ENCODE assay signal across 8 cellular contexts in the genomic region with DNA sequence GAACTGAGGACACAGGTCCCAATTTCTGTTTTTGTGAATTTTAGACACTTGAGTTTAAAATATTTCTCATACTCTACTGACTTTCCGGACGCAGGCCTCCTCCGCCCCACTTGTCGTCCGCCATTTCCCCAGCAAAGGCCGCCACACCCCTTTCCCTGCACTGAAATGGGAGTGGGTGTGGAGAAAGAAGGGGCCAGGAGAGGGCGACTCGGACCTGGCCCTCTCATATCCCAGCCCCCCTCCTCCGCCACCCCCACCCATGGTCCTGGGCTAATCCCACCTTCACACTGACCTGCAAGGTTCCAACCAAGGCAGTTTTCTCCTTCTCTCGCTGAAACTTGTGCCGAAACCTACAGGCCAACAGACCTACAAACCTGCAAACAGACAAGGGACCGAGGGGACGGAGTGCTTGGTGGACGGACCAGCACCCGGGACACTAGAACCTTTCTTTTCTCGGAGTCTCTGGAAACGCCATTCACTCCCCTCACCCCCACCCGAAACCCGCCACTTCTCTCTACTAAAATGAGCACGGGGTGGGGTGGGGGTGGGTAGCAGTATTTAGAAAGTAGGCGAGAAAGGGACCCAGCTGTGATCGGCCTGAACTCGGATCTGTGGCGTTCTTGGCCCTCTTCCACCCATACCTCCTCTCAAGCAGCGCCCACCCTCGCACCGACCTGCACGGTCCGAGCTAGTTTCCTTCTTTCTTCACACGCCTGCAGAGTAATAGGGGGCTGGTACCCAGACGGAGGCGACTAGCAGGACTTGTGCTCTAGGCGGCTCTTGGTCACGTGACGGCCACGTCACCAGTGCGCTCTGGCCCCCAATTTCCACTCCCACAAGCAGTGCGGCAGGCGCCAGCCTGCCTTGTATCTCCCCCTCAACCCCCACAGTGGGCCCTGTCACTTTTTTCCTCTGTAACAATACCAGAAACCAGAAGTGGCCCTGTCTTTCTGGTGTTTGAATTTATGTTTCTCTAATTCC. TPM values are rescaled to one million over a fixed set of nuclear protein-coding genes. Genes with fewer than 3 reads are reported as not detected.
DNase-seq lines count a peak whose midpoint lies in the region; ATAC-seq and TF ChIP-seq lines count a peak whose summit lies in the region.

A gene (minus strand): TSS at position 790 of the 981 bp plus-strand sequence. CDS start 1,380 bp downstream, outside the sequence.

- ATAC-seq in activated naive CD8-positive, alpha-beta T cell treated with anti-CD3 and anti-CD28 coated beads, Interleukin-2, amount 10 ng/mL, durations not matched to agents 7 days and 5 days (ENCODE audit: low read depth), result peak; percentile 89
- peak; percentile 90 to 98 (median 95) for ATAC-seq in heart right ventricle

- H2AFZ ChIP-seq in MM.1S (ENCODE audit: low read length) (peak within 1 kb of the TSS; percentile 65), SK-N-SH (ENCODE audit: low read depth) (peak within 1 kb of the TSS; percentile 89)

- TF ChIP-seq CTCF in GM06990 (IDR thresholded peaks at IDR 0.05; ENCODE audit: insufficient read depth, low read length, poor library complexity, severe bottlenecking) (peak; percentile 43), MM.1S (IDR thresholded peaks at IDR 0.05; ENCODE audit: low read length) (peak; percentile 38), SK-N-SH (IDR thresholded peaks at IDR 0.05) (peak; percentile 53), heart right ventricle (IDR thresholded peaks at IDR 0.05) (peak; percentile 12 to 66 (median 47)), progenitor cell of endocrine pancreas (IDR thresholded peaks at IDR 0.05; ENCODE audit: unreplicated experiment) (peak; percentile 54)

- TF ChIP-seq EP300 in SK-N-SH (IDR thresholded peaks at IDR 0.05; ENCODE audit: borderline replicate concordance in 1 of 2, low read depth in 1 of 2, low read length in 1 of 2), result no peak

- H3K4me3 Mint-ChIP-seq in activated naive CD8-positive, alpha-beta T cell treated with anti-CD3 and anti-CD28 coated beads, Interleukin-2, amount 10 ng/mL, durations not matched to agents 7 days and 5 days, result peak within 1 kb of the TSS; percentile 91
- peak within 1 kb of the TSS; percentile 90 for H3K4me3 Mint-ChIP-seq in progenitor cell of endocrine pancreas (ENCODE audit: low read depth)

- H3K36me3 ChIP-seq in GM06990 (ENCODE audit: control insufficient read depth, insufficient read depth, low read length) (no peaks in the 10 kb centered on the region), HAP-1 (replicated peaks) (peaks cover 5% of the 10 kb centered on the region), MM.1S (replicated peaks; ENCODE audit: insufficient read depth, low read length) (no peaks in the 10 kb centered on the region), SK-N-SH (replicated peaks in 1 of 2; ENCODE audit: control insufficient read depth in 1 of 2, insufficient read depth in 2 of 2, low read length in 1 of 2) (peaks cover 0 to 2% of the 10 kb centered on the region in 2 experiments), heart right ventricle (no peaks in the 10 kb centered on the region), urinary bladder (ENCODE audit: insufficient read depth) (no peaks in the 10 kb centered on the region)

- H3K4me3 ChIP-seq in GM06990 (replicated peaks; ENCODE audit: low read depth, low read length) (peak within 1 kb of the TSS; percentile 62), HAP-1 (peak within 1 kb of the TSS; percentile 54), MM.1S (ENCODE audit: low read length) (peak within 1 kb of the TSS; percentile 72), SK-N-SH (ENCODE audit: low read depth in 2 of 2, low read length in 1 of 2) (peak within 1 kb of the TSS; percentile 54 to 70), heart right ventricle (peak within 1 kb of the TSS; percentile 32 to 83 (median 70)), urinary bladder (ENCODE audit: low read depth, low read length) (peak within 1 kb of the TSS; percentile 59)

- H3K4me1 Mint-ChIP-seq in activated naive CD8-positive, alpha-beta T cell treated with anti-CD3 and anti-CD28 coated beads, Interleukin-2, amount 10 ng/mL, durations not matched to agents 7 days and 5 days, result peaks cover 14% of the 10 kb centered on the region
- peaks cover 6% of the 10 kb centered on the region for H3K4me1 Mint-ChIP-seq in progenitor cell of endocrine pancreas (ENCODE audit: low read depth)

- H3K9ac ChIP-seq in MM.1S (ENCODE audit: low read length) (peak within 1 kb of the TSS; percentile 66; the same call in 1 of the 2 replicates), SK-N-SH (peak within 1 kb of the TSS; percentile 60; the same call in 1 of the 2 replicates)

- H3K27me3 ChIP-seq in GM06990 (replicated peaks; ENCODE audit: control insufficient read depth, insufficient read depth, low read length) (no peaks in the 10 kb centered on the region), HAP-1 (ENCODE audit: low read depth) (no peaks in the 10 kb centered on the region), MM.1S (replicated peaks; ENCODE audit: insufficient read depth, low read length) (no peaks in the 10 kb centered on the region), SK-N-SH (ENCODE audit: insufficient read depth) (peaks cover 4% of the 10 kb centered on the region; the same call in 1 of the 2 replicates), heart right ventricle (no peaks in the 10 kb centered on the region)

- H3K9me2 ChIP-seq in MM.1S (replicated peaks; ENCODE audit: insufficient read depth, low read length), result no peaks in the 10 kb centered on the region
- H3K9me2 ChIP-seq in SK-N-SH, result no peaks in the 10 kb centered on the region

- CTCF ChIA-PET in SK-N-SH (lab: Yijun Ruan, JAX), result interaction anchor here (0.6 to 1.9 kb wide), 4 partner anchors 20 to 202 kb away, joined by 3 to 5 read pairs (median 3); no protein-coding TSS in a partner anchor

- H3K4me1 ChIP-seq in HAP-1 (peaks cover 19% of the 10 kb centered on the region), MM.1S (ENCODE audit: low read length) (peaks cover 16% of the 10 kb centered on the region), SK-N-SH (ENCODE audit: control insufficient read depth in 1 of 2, insufficient read depth in 2 of 2, low read depth in 1 of 2, low read length in 1 of 2) (peaks cover 0 to 10% of the 10 kb centered on the region in 2 experiments; a peak in 2 of 4 replicates), heart right ventricle (peaks cover 0 to 12% (median 5%) of the 10 kb centered on the region in 9 donors), urinary bladder (ENCODE audit: insufficient read depth) (no peaks in the 10 kb centered on the region)

- H3K27ac Mint-ChIP-seq in activated naive CD8-positive, alpha-beta T cell treated with anti-CD3 and anti-CD28 coated beads, Interleukin-2, amount 10 ng/mL, durations not matched to agents 7 days and 5 days, result peak within 1 kb of the TSS; percentile 87
- peak within 1 kb of the TSS; percentile 95 for H3K27ac Mint-ChIP-seq in progenitor cell of endocrine pancreas

- intact Hi-C loops in heart right ventricle (cut with DNase I), result loop anchor here in 1 of 10 donors (5.0 kb wide), 2 partner anchors 65 to 180 kb away; a partner anchor contains a TSS

- in situ Hi-C loops in HAP-1 (cut with MboI; ENCODE audit: low sequenced_read_pairs), result no loop called here

- DNase-seq in GM06990 (ENCODE audit: extremely low read depth, insufficient read length) (peak; percentile 76), HAP-1 (ENCODE audit: low spot score in 2 of 2) (peak; percentile 87 to 88), MM.1S (peak; percentile 77), SK-N-SH (peak; percentile 87), heart right ventricle (peak; percentile 74 to 75), progenitor cell of endocrine pancreas (ENCODE audit: low spot score, unreplicated experiment) (peak; percentile 42)
- DNase-seq in activated naive CD8-positive, alpha-beta T cell treated with anti-CD3 and anti-CD28 coated beads, Interleukin-2, amount 10 ng/mL, durations not matched to agents 7 days and 5 days, result peak; percentile 74

- TF ChIP-seq RAD21 in SK-N-SH (IDR thresholded peaks at IDR 0.05; ENCODE audit: low read length), result peak; percentile 65

- H3K36me3 Mint-ChIP-seq in activated naive CD8-positive, alpha-beta T cell treated with anti-CD3 and anti-CD28 coated beads, Interleukin-2, amount 10 ng/mL, durations not matched to agents 7 days and 5 days, result peaks cover 4% of the 10 kb centered on the region
- H3K36me3 Mint-ChIP-seq in progenitor cell of endocrine pancreas (ENCODE audit: insufficient read depth), result peaks cover 5% of the 10 kb centered on the region

- POLR2A ChIA-PET in SK-N-SH (lab: Yijun Ruan, JAX), result no interaction called here
- POLR2A ChIA-PET in activated naive CD8-positive, alpha-beta T cell treated with anti-CD3 and anti-CD28 coated beads, Interleukin-2, amount 10 ng/mL, durations not matched to agents 7 days and 5 days (lab: Charles Lee), result interaction anchor here (0.7 kb wide), 1 partner anchor 227 kb away, joined by 3 read pairs; a partner anchor contains a TSS

- peak within 1 kb of the TSS; percentile 22; the same call in 1 of the 2 replicates for H3K27ac ChIP-seq in MM.1S (ENCODE audit: low read length)
- peak within 1 kb of the TSS; percentile 62 to 76 for H3K27ac ChIP-seq in SK-N-SH (ENCODE audit: low read depth in 2 of 2, low read length in 1 of 2)
- peak within 1 kb of the TSS; percentile 8 to 86 (median 78) for H3K27ac ChIP-seq in heart right ventricle
- H3K27ac ChIP-seq in urinary bladder (ENCODE audit: low read depth), result peak within 1 kb of the TSS; percentile 63

- H3K9me3 ChIP-seq in HAP-1 (no peaks in the 10 kb centered on the region), MM.1S (replicated peaks; ENCODE audit: insufficient read depth, low read length) (no peaks in the 10 kb centered on the region), SK-N-SH (no peaks in the 10 kb centered on the region), heart right ventricle (no peaks in the 10 kb centered on the region)

- no peaks in the 10 kb centered on the region for H3K9me3 Mint-ChIP-seq in activated naive CD8-positive, alpha-beta T cell treated with anti-CD3 and anti-CD28 coated beads, Interleukin-2, amount 10 ng/mL, durations not matched to agents 7 days and 5 days
- peaks cover 21% of the 10 kb centered on the region for H3K9me3 Mint-ChIP-seq in progenitor cell of endocrine pancreas (ENCODE audit: low read depth)

- H3K4me2 ChIP-seq in MM.1S (ENCODE audit: low read depth, low read length) (peak within 1 kb of the TSS; percentile 67), SK-N-SH (peak within 1 kb of the TSS; percentile 67)

- no peaks in the 10 kb centered on the region for H4K20me1 ChIP-seq in MM.1S (ENCODE audit: insufficient read depth, low read length)
- no peaks in the 10 kb centered on the region for H4K20me1 ChIP-seq in SK-N-SH (ENCODE audit: insufficient read depth)

- H3F3A ChIP-seq in MM.1S (ENCODE audit: insufficient read depth, low read length), result 0 out of 2 replicates have a peak, but pooled peaks cover 4% of the 10 kb centered on the region
- H3F3A ChIP-seq in SK-N-SH (replicated peaks; ENCODE audit: insufficient read depth), result no peaks in the 10 kb centered on the region

- H3K79me2 ChIP-seq in MM.1S (ENCODE audit: low read length), result peaks cover 9% of the 10 kb centered on the region; the same call in 1 of the 2 replicates
- H3K79me2 ChIP-seq in SK-N-SH (ENCODE audit: insufficient read depth), result 0 out of 2 replicates have a peak, but pooled peaks cover 10% of the 10 kb centered on the region

- no peaks in the 10 kb centered on the region for H3K27me3 Mint-ChIP-seq in activated naive CD8-positive, alpha-beta T cell treated with anti-CD3 and anti-CD28 coated beads, Interleukin-2, amount 10 ng/mL, durations not matched to agents 7 days and 5 days
- H3K27me3 Mint-ChIP-seq in progenitor cell of endocrine pancreas, result no peaks in the 10 kb centered on the region

- 2% methylated on average over 24 of the region's 39 CpGs for WGBS in SK-N-SH (ENCODE audit: low lambda C conversion rate)
- WGBS in heart right ventricle, 2 donors, result 0 to 1% methylated on average over 34 to 39 of the region's 39 CpGs
- WGBS in urinary bladder, result under 1% methylated on average over 39 of the region's 39 CpGs

RNA-seq across cellular contexts. Expression of the gene that starts here (rescaled TPM):
- polyA plus RNA-seq in SK-N-SH (2012; rRNA removed) (49.7 and 57.8 TPM in 2 replicates), heart right ventricle (10 to 100 TPM; 11.1 to 29.0 TPM), urinary bladder (35.1 TPM)
- polyA plus RNA-seq in SK-N-SH (2012; cell fraction: cytosol; rRNA removed), result 44.2 and 46.9 TPM in 2 replicates
- polyA plus RNA-seq in SK-N-SH (2012; cell fraction: nucleus; rRNA removed), result 50.9 and 77.7 TPM in 2 replicates
- 10 to 100 TPM; 37.5 to 37.7 TPM for total RNA-seq in activated naive CD8-positive, alpha-beta T cell treated with anti-CD3 and anti-CD28 coated beads, Interleukin-2, amount 10 ng/mL, durations not matched to agents 7 days and 5 days
- total RNA-seq in heart right ventricle (10 to 100 TPM; 16.8 to 43.1 (median 35.1) TPM), progenitor cell of endocrine pancreas (77.1 and 84.0 TPM in 2 replicates), urinary bladder (37.5 TPM)

Comparison
In these comparisons a context has a peak if more than half of its experiments do, and no peak if none do; other contexts are left out.
1. Peak in every context shown above with its lines: DNase-seq, ATAC-seq, H3K4me3 ChIP-seq and H3K27ac ChIP-seq.
2. H3K27ac ChIP-seq: peak in every context shown above with its lines; median percentile 78 in heart right ventricle; 69 in SK-N-SH; 63 in urinary bladder; 22 in MM.1S.